16 cellular contexts compared by ENCODE assay signal in genomic region chr6:33521790-33522091, GRCh38. TPM values are rescaled to one million over a fixed set of nuclear protein-coding genes. Genes with fewer than 3 reads are reported as not detected.
DNase-seq lines count a peak whose midpoint lies in the region; ATAC-seq, FAIRE-seq and TF ChIP-seq lines count a peak whose summit lies in the region.
"Had no signal": no experiment of that assay in that cellular context is flagged by ENCODE, and none has a peak within 500 bp of the region (broad histone marks: within the 10 kb centered on the region; RNA-seq: fewer than 3 reads in every experiment).

No MANE protein-coding gene starts in this region.

- TF ChIP-seq EP300 in H1 (IDR thresholded peaks at IDR 0.05; ENCODE audit: borderline replicate concordance in 1 of 2, low read depth in 2 of 2, low read length in 2 of 2) = no peak

- FAIRE-seq in H1 (lab: Jason Lieb, UNC) = no peak
- FAIRE-seq: H54, HTR-8/SVneo had no signal

- H2BK12ac ChIP-seq in H1 (ENCODE audit: low read depth, low read length) = no peak overlapping the region

- H2BK20ac ChIP-seq in H1 (ENCODE audit: low read length) = no peak overlapping the region

- H3K36me3 ChIP-seq in heart left ventricle = no peaks in the 10 kb centered on the region
- no peaks in the 10 kb centered on the region for H3K36me3 ChIP-seq in H1 (ENCODE audit: control insufficient read depth in 2 of 4, insufficient read depth in 4 of 4, low read length in 3 of 4)
- H3K36me3 ChIP-seq: BLaER1 treated with 17β-estradiol and CSF1 and Interleukin-3, amounts not matched to agents 10 nM and 100 nM had no signal

- H3K4me2 ChIP-seq in H1 (ENCODE audit: insufficient read depth in 1 of 2, low read depth in 2 of 2, low read length in 2 of 2) = no peak overlapping the region

- CTCF ChIA-PET in H1 (lab: Charles Lee; ENCODE audit: partially characterized antibody) = interaction anchor here (1.4 to 2.2 kb wide), 2 partner anchors 10 to 62 kb away, joined by 5 to 8 read pairs; no protein-coding TSS in a partner anchor

- no peak overlapping the region for H3K14ac ChIP-seq in H1 (ENCODE audit: insufficient read length)

- H2BK120ac ChIP-seq in H1 (replicated peaks; ENCODE audit: low read depth, low read length) = no peak overlapping the region

- no peaks in the 10 kb centered on the region for H3K23me2 ChIP-seq in H1 (ENCODE audit: low read depth, low read length)

- H3K4ac ChIP-seq in H1 (replicated peaks; ENCODE audit: insufficient read length, low read depth, low read length) = no peak overlapping the region

- no peak overlapping the region for H4K8ac ChIP-seq in H1 (ENCODE audit: extremely low read depth, insufficient read depth, low read length)

- H3K27ac ChIP-seq in heart left ventricle = no peak overlapping the region
- H3K27ac ChIP-seq in H1 (ENCODE audit: low read depth, low read length) = no peak overlapping the region
- H3K27ac ChIP-seq: BLaER1 treated with 17β-estradiol and CSF1 and Interleukin-3, amounts not matched to agents 10 nM and 100 nM had no signal

- no peak overlapping the region for H2BK5ac ChIP-seq in H1 (ENCODE audit: low read depth, low read length)

- no peak overlapping the region for H3K56ac ChIP-seq in H1 (replicated peaks; ENCODE audit: insufficient read length, low read depth, low read length)

- H3K79me2 ChIP-seq in H1 (ENCODE audit: control insufficient read depth in 1 of 2, insufficient read depth in 2 of 2, low read length in 2 of 2) = no peaks in the 10 kb centered on the region

- ATAC-seq in heart left ventricle (no peak), sciatic nerve (no peak), HG02938 (IDR thresholded peaks at IDR 0.05; ENCODE audit: unreplicated experiment) (no peak)
- ATAC-seq: CD8-positive, alpha-beta T cell; HCT116 had no signal

- no peak overlapping the region for H2BK15ac ChIP-seq in H1 (ENCODE audit: low read length)

- no peaks in the 10 kb centered on the region for H3K79me1 ChIP-seq in H1 (ENCODE audit: low read depth, low read length)

- no peaks in the 10 kb centered on the region for H3K4me1 ChIP-seq in heart left ventricle
- H3K4me1 ChIP-seq in H1 (replicated peaks in 1 of 4; ENCODE audit: control insufficient read depth in 3 of 4, insufficient read depth in 4 of 4, low read length in 3 of 4) = no peaks in the 10 kb centered on the region

- H2AK5ac ChIP-seq in H1 (ENCODE audit: low read depth, low read length) = no peak overlapping the region

- H3K4me3 ChIP-seq in heart left ventricle = no peak overlapping the region
- no peak overlapping the region for H3K4me3 ChIP-seq in H1 (ENCODE audit: extremely low read depth in 1 of 4, insufficient read depth in 2 of 4, low read depth in 3 of 4, low read length in 4 of 4)
- H3K4me3 ChIP-seq: BLaER1 treated with 17β-estradiol and CSF1 and Interleukin-3, amounts not matched to agents 10 nM and 100 nM had no signal

- H2AFZ ChIP-seq in H1 (ENCODE audit: low read length) = no peak overlapping the region

- DNase-seq in cardiac septum (ENCODE audit: low spot score) (peak; percentile 31), heart left ventricle (no peak), H1 (ENCODE audit: low read depth in 1 of 2, low spot score in 2 of 2) (peak in 1 of 2 experiments; percentile 50), sciatic nerve (ENCODE audit: low spot score) (peak; percentile 26), NCI-H82 treated with DMSO at 0.1 percent for 48 hours (lab: John Stamatoyannopoulos, UW; ENCODE audit: unreplicated experiment) (no peak)
- DNase-seq: Calu3; CD8-positive, alpha-beta T cell; DMS79 treated with DMSO at 0.1 percent for 48 hours; GF-D8; HFFc6; IMR-90 had no signal

- H4K91ac ChIP-seq in H1 (replicated peaks; ENCODE audit: insufficient read length, low read length) = no peak overlapping the region

- H4K5ac ChIP-seq in H1 (ENCODE audit: insufficient read length, low read depth, low read length) = no peak overlapping the region

- H3K27me3 ChIP-seq in heart left ventricle = no peaks in the 10 kb centered on the region
- no peaks in the 10 kb centered on the region; a peak in 2 of 7 replicates for H3K27me3 ChIP-seq in H1 (replicated peaks in 1 of 4; ENCODE audit: control insufficient read depth in 3 of 4, extremely low read depth in 1 of 4, insufficient read depth in 3 of 4, low read length in 3 of 4)
- H3K27me3 ChIP-seq: BLaER1 treated with 17β-estradiol and CSF1 and Interleukin-3, amounts not matched to agents 10 nM and 100 nM had no signal

- intact Hi-C loops in cardiac septum (cut with DNase I) = no loop called here
- intact Hi-C loops in heart left ventricle (cut with DNase I) = no loop called here
- intact Hi-C loops in sciatic nerve (cut with DNase I) = no loop called here

- no peak for TF ChIP-seq CTCF in heart left ventricle (IDR thresholded peaks at IDR 0.05)
- no peak for TF ChIP-seq CTCF in H1 (IDR thresholded peaks at IDR 0.05; ENCODE audit: control extremely low read depth in 1 of 3, insufficient read depth in 1 of 3, low read depth in 1 of 3, low read length in 3 of 3)

- no peaks in the 10 kb centered on the region for H4K20me1 ChIP-seq in H1 (replicated peaks in 1 of 2; ENCODE audit: control insufficient read depth in 1 of 2, insufficient read depth in 2 of 2, low read length in 2 of 2)
- H4K20me1 ChIP-seq: BLaER1 treated with 17β-estradiol and CSF1 and Interleukin-3, amounts not matched to agents 10 nM and 100 nM had no signal

- H3K9ac ChIP-seq in H1 (replicated peaks in 1 of 4; ENCODE audit: extremely low read depth in 1 of 4, low read depth in 3 of 4, low read length in 3 of 4) = no peak overlapping the region
- H3K9ac ChIP-seq: BLaER1 treated with 17β-estradiol and CSF1 and Interleukin-3, amounts not matched to agents 10 nM and 100 nM had no signal

- TF ChIP-seq POLR2A in heart left ventricle (IDR thresholded peaks at IDR 0.05) (no peak), H1 (IDR thresholded peaks at IDR 0.05; ENCODE audit: control extremely low read depth in 1 of 2, low read depth in 2 of 2, low read length in 2 of 2) (no peak)

- H3K18ac ChIP-seq in H1 (ENCODE audit: extremely low read depth, low read length) = no peak overlapping the region

- no peak overlapping the region for H3K23ac ChIP-seq in H1 (ENCODE audit: insufficient read length)

- no peak for TF ChIP-seq RAD21 in H1 (IDR thresholded peaks at IDR 0.05 in 1 of 2, conservative IDR thresholded peaks at IDR 0.05 in 1 of 2; ENCODE audit: low read depth in 2 of 2, low read length in 2 of 2)

- POLR2A ChIA-PET in H1 (lab: Charles Lee; ENCODE audit: partially characterized antibody) = interaction anchor here (1.0 kb wide), 1 partner anchor 9 kb away, joined by 3 read pairs; no protein-coding TSS in a partner anchor

- 88 to 100% (median 89%) methylated on average over 11 to 21 of the region's 21 CpGs for WGBS in heart left ventricle, 4 donors
- 93% methylated on average over 19 of the region's 21 CpGs; no CpG with 5 or more reads in 1 of the 2 experiments for WGBS in H1 (ENCODE audit: extremely low coverage in 1 of 2, insufficient coverage in 1 of 2, insufficient read length in 1 of 2, insufficient replicate concordance in 2 of 2, low coverage in 1 of 2, low lambda C conversion rate in 2 of 2, missing lambda C conversion rate in 1 of 2), 2 experiments

- H3K9me3 ChIP-seq in heart left ventricle (no peaks in the 10 kb centered on the region), H1 (ENCODE audit: insufficient read depth in 2 of 2, low read depth in 1 of 2, low read length in 1 of 2) (peaks cover 4 to 12% of the 10 kb centered on the region in 2 experiments; a peak in 2 of 4 replicates)

TF ChIP-seq in H1, 55 proteins besides CTCF, POLR2A, EP300 and RAD21:
- TF ChIP-seq SIX5 (IDR thresholded peaks at IDR 0.05; ENCODE audit: low read depth, low read length) (no peak), KDM5A (IDR thresholded peaks at IDR 0.05; ENCODE audit: low read length) (no peak), ASH2L (IDR thresholded peaks at IDR 0.05; ENCODE audit: low read length) (no peak), NRF1 (IDR thresholded peaks at IDR 0.05; ENCODE audit: low read depth, low read length) (no peak), MAFK (IDR thresholded peaks at IDR 0.05; ENCODE audit: low read depth, low read length) (no peak), RXRA (IDR thresholded peaks at IDR 0.05; ENCODE audit: insufficient read depth, low read depth, low read length) (no peak)
- TF ChIP-seq, protein P1, sequence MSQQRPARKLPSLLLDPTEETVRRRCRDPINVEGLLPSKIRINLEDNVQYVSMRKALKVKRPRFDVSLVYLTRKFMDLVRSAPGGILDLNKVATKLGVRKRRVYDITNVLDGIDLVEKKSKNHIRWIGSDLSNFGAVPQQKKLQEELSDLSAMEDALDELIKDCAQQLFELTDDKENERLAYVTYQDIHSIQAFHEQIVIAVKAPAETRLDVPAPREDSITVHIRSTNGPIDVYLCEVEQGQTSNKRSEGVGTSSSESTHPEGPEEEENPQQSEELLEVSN (IDR thresholded peaks at IDR 0.05) = peak; percentile 58
- TF ChIP-seq, protein P2, sequence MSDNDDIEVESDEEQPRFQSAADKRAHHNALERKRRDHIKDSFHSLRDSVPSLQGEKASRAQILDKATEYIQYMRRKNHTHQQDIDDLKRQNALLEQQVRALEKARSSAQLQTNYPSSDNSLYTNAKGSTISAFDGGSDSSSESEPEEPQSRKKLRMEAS (IDR thresholded peaks at IDR 0.05) = no peak

RNA-seq across cellular contexts. Expression of gene BAK1, which starts 58.3 kb away (rescaled TPM):
- total RNA-seq in cardiac septum = 18.8 TPM
- total RNA-seq in heart left ventricle = 10 to 100 TPM; 13.9 to 33.4 (median 18.9) TPM
- 10 to 100 TPM; 18.1 to 55.3 TPM for polyA plus RNA-seq in heart left ventricle
- total RNA-seq in H1 (2021; fragmentation: NEBNext Ultra II Directional; extraction: Animal tissue kit (Norgen Biotek cat#: 25700)) = 43.3 and 45.1 TPM in 2 replicates
- polyA plus RNA-seq in H1 (2011; rRNA removed) = 43.4 and 51.4 TPM in 2 replicates
- polyA plus RNA-seq in H1 (2011; cell fraction: cytosol; rRNA removed) = 38.7 TPM
- polyA plus RNA-seq in H1 (2011; cell fraction: nucleus; rRNA removed) = 33.2 TPM
- polyA plus RNA-seq in H1 (2012, experiment 1 of 2) = 25.3 to 42.8 TPM (median 38.6 TPM) in 4 replicates
- 50.1 TPM for polyA plus RNA-seq in H1 (2012, experiment 2 of 2)
- 19.1 TPM for polyA plus RNA-seq in H1 (2013, experiment 1 of 2)
- polyA plus RNA-seq in H1 (2013, experiment 2 of 2) = 19.0 TPM
- 33.0 and 37.7 TPM in 2 replicates for polyA minus RNA-seq in H1 (2011; rRNA and poly(A)+ RNA removed)
- 27.4 TPM for polyA minus RNA-seq in H1 (2011; cell fraction: cytosol; rRNA and poly(A)+ RNA removed)
- polyA minus RNA-seq in H1 (2011; cell fraction: nucleus; rRNA and poly(A)+ RNA removed) = 15.8 TPM
- total RNA-seq in sciatic nerve = 10.7 TPM

Comparison
In these comparisons a context has a peak if more than half of its experiments do, and no peak if none do; other contexts are left out.
1. DNase-seq: peak in cardiac septum (single experiment) and sciatic nerve (single experiment); none in heart left ventricle (0 of 5) and NCI-H82 treated with DMSO at 0.1 percent for 48 hours (single experiment).